18 cellular contexts compared by ENCODE assay signal in the genomic region with DNA sequence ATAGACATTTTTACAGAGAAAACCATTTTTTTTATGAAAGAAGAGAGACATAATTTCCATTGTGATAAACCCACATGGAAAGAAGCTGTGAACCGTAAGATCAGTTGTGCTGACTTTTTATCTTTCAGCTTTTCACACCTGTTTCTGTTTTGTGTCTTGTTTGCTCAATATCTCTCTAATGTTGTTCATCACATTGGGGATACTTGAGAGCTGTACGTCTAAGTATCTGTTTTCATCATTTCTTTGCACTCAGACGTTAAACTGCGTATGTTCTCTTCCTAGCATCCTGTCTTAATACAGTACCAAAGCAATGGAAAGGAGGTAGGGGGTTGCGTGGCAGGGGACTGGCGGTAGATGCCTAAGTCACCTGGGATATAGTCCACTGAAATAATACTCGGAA.
DNase-seq lines count a peak whose midpoint lies in the region; ATAC-seq and TF ChIP-seq lines count a peak whose summit lies in the region.
"Had no signal": no experiment of that assay in that cellular context is flagged by ENCODE, and none has a peak within 500 bp of the region (broad histone marks: within the 10 kb centered on the region; RNA-seq: fewer than 3 reads in every experiment).

No MANE protein-coding gene starts in this region.

- no peaks in the 10 kb centered on the region for H3K79me2 ChIP-seq in OCI-LY3 (ENCODE audit: low read length)

- no peaks in the 10 kb centered on the region for H3K36me3 Mint-ChIP-seq in natural killer cell
- H3K36me3 Mint-ChIP-seq: activated CD4-positive, alpha-beta memory T cell treated with anti-CD3 and anti-CD28 coated beads for 36 hours; stimulated activated effector memory CD8-positive, alpha-beta T cell treated with anti-CD3 and anti-CD28 coated beads, Interleukin-12 subunit alpha, Interleukin-12 subunit beta, amount 100 ng/mL, for 72 hours had no signal

- H3K36me3 ChIP-seq in OCI-LY3 (replicated peaks; ENCODE audit: low read depth, low read length) (no peaks in the 10 kb centered on the region), prostate gland (no peaks in the 10 kb centered on the region)
- H3K36me3 ChIP-seq: transverse colon had no signal

- H3K27me3 Mint-ChIP-seq in natural killer cell (ENCODE audit: low read depth in 2 of 2) = no peaks in the 10 kb centered on the region
- H3K27me3 Mint-ChIP-seq: activated CD4-positive, alpha-beta memory T cell treated with anti-CD3 and anti-CD28 coated beads for 36 hours had no signal

- H3K9me3 ChIP-seq in OCI-LY3 (ENCODE audit: insufficient read depth, low read length) (no peaks in the 10 kb centered on the region), prostate gland (no peaks in the 10 kb centered on the region)
- H3K9me3 ChIP-seq: transverse colon had no signal

- no peaks in the 10 kb centered on the region for H3K27me3 ChIP-seq in OCI-LY3 (ENCODE audit: low read depth, low read length)
- no peaks in the 10 kb centered on the region for H3K27me3 ChIP-seq in prostate gland (replicated peaks; ENCODE audit: insufficient read depth)
- H3K27me3 ChIP-seq: transverse colon had no signal

- 82% methylated on average over 7 of the region's 7 CpGs for WGBS in prostate gland

- intact Hi-C loops in prostate gland (cut with DNase I) (no loop called here), natural killer cell (cut with micrococcal nuclease) (no loop called here)

- peaks cover 2 to 7% of the 10 kb centered on the region in 2 donors for H3K9me3 Mint-ChIP-seq in natural killer cell
- H3K9me3 Mint-ChIP-seq: activated CD4-positive, alpha-beta memory T cell treated with anti-CD3 and anti-CD28 coated beads for 36 hours; stimulated activated effector memory CD8-positive, alpha-beta T cell treated with anti-CD3 and anti-CD28 coated beads, Interleukin-12 subunit alpha, Interleukin-12 subunit beta, amount 100 ng/mL, for 72 hours had no signal

- peaks cover 22% of the 10 kb centered on the region for H3K4me1 ChIP-seq in OCI-LY3 (ENCODE audit: low read length)
- H3K4me1 ChIP-seq in prostate gland (replicated peaks) = no peaks in the 10 kb centered on the region

- DNase-seq in NCI-H748 (lab: John Stamatoyannopoulos, UW; ENCODE audit: unreplicated experiment) = peak; percentile 37
- DNase-seq in NCI-H748 treated with DMSO at 0.1 percent for 48 hours (lab: John Stamatoyannopoulos, UW) = no peak
- DNase-seq in renal cortical epithelial cell (ENCODE audit: low read depth) = peak; percentile 4
- no peak for DNase-seq in DMS 273 (lab: John Stamatoyannopoulos, UW; ENCODE audit: unreplicated experiment)
- DNase-seq in prostate gland (ENCODE audit: low spot score) = no peak
- no peak for DNase-seq in natural killer cell
- DNase-seq: activated CD4-positive, alpha-beta memory T cell treated with anti-CD3 and anti-CD28 coated beads for 36 hours; activated T-cell treated with anti-CD3 and anti-CD28 coated beads, Interleukin-2, amount 50 U/mL, for 48 hours; COR-L47; effector CD8-positive, alpha-beta T cell; GOT3; left ventricle myocardium superior; NCI-H1417 treated with DMSO at 0.1 percent for 48 hours; transverse colon had no signal

- TF ChIP-seq POLR2A in prostate gland (IDR thresholded peaks at IDR 0.05) = no peak

- H2AFZ ChIP-seq in OCI-LY3 (ENCODE audit: low read depth, low read length) = no peak overlapping the region

- H3K27ac ChIP-seq in OCI-LY3 (ENCODE audit: low read length) (no peak overlapping the region), prostate gland (no peak overlapping the region)
- H3K27ac ChIP-seq: HL-60, transverse colon had no signal

- H3K4me2 ChIP-seq in OCI-LY3 (ENCODE audit: low read length) = peak overlapping the region; percentile 27; the same call in 1 of the 2 replicates

- peak; percentile 20 for ATAC-seq in HG02610 (IDR thresholded peaks at IDR 0.05; ENCODE audit: unreplicated experiment)
- no peak for ATAC-seq in natural killer cell
- ATAC-seq: left ventricle myocardium superior; stimulated activated effector memory CD8-positive, alpha-beta T cell treated with anti-CD3 and anti-CD28 coated beads, Interleukin-12 subunit alpha, Interleukin-12 subunit beta, amount 100 ng/mL, for 72 hours had no signal

- H3K4me3 ChIP-seq in OCI-LY3 (ENCODE audit: low read length) (no peak overlapping the region), prostate gland (no peak overlapping the region)
- H3K4me3 ChIP-seq: transverse colon had no signal

- no peak overlapping the region for H3K9ac ChIP-seq in OCI-LY3 (ENCODE audit: low read length)

- H3K27ac Mint-ChIP-seq in natural killer cell = no peak overlapping the region
- H3K27ac Mint-ChIP-seq: activated CD4-positive, alpha-beta memory T cell treated with anti-CD3 and anti-CD28 coated beads for 36 hours; stimulated activated effector memory CD8-positive, alpha-beta T cell treated with anti-CD3 and anti-CD28 coated beads, Interleukin-12 subunit alpha, Interleukin-12 subunit beta, amount 100 ng/mL, for 72 hours had no signal

- H3K4me3 Mint-ChIP-seq in natural killer cell = no peak overlapping the region
- H3K4me3 Mint-ChIP-seq: activated CD4-positive, alpha-beta memory T cell treated with anti-CD3 and anti-CD28 coated beads for 36 hours; stimulated activated effector memory CD8-positive, alpha-beta T cell treated with anti-CD3 and anti-CD28 coated beads, Interleukin-12 subunit alpha, Interleukin-12 subunit beta, amount 100 ng/mL, for 72 hours had no signal

- H4K20me1 ChIP-seq in OCI-LY3 (ENCODE audit: insufficient read depth, low read length) = no peaks in the 10 kb centered on the region

- TF ChIP-seq CTCF in OCI-LY3 (IDR thresholded peaks at IDR 0.05; ENCODE audit: low read depth, low read length) (no peak), prostate gland (IDR thresholded peaks at IDR 0.05) (no peak), natural killer cell (IDR thresholded peaks at IDR 0.05) (no peak)

- no peaks in the 10 kb centered on the region for H3K4me1 Mint-ChIP-seq in natural killer cell
- H3K4me1 Mint-ChIP-seq: stimulated activated effector memory CD8-positive, alpha-beta T cell treated with anti-CD3 and anti-CD28 coated beads, Interleukin-12 subunit alpha, Interleukin-12 subunit beta, amount 100 ng/mL, for 72 hours had no signal

Comparison
In these comparisons a context has a peak if more than half of its experiments do, and no peak if none do; other contexts are left out.
1. DNase-seq: peak in NCI-H748 (single experiment) and renal cortical epithelial cell (single experiment); none in NCI-H748 treated with DMSO at 0.1 percent for 48 hours (single experiment), DMS 273 (single experiment), prostate gland (single experiment) and natural killer cell (single experiment).